Comparison of ENCODE assay signal across 31 cellular contexts in genomic region chr14:77102154-77102553, GRCh38. TPM values are rescaled to one million over a fixed set of nuclear protein-coding genes. Genes with fewer than 3 reads are reported as not detected.
A peak's percentile ranks its signal among the peaks of the same experiment; 100 is the strongest.
DNase-seq lines count a peak whose midpoint lies in the region; ATAC-seq and TF ChIP-seq lines count a peak whose summit lies in the region.
"Had no signal": no experiment of that assay in that cellular context is flagged by ENCODE, and none has a peak within 500 bp of the region (broad histone marks: within the 10 kb centered on the region; RNA-seq: fewer than 3 reads in every experiment).

No MANE protein-coding gene starts in this region.

- H3K9ac ChIP-seq in rectal smooth muscle tissue (ENCODE audit: low read length) = no peak overlapping the region
- H3K9ac ChIP-seq: GM23248 had no signal

- peaks cover 12% of the 10 kb centered on the region for H3K36me3 ChIP-seq in right atrium auricular region
- no peaks in the 10 kb centered on the region for H3K36me3 ChIP-seq in rectal smooth muscle tissue (ENCODE audit: control insufficient read depth, insufficient read depth, low read length)
- H3K36me3 ChIP-seq in lower lobe of right lung = peaks cover 17% of the 10 kb centered on the region

- peak overlapping the region; percentile 96 to 97 for H3K27ac ChIP-seq in right atrium auricular region
- H3K27ac ChIP-seq in right cardiac atrium (ENCODE audit: low read length) = no peak overlapping the region
- peak overlapping the region; percentile 30 for H3K27ac ChIP-seq in rectal smooth muscle tissue (ENCODE audit: low read depth, low read length)
- no peak overlapping the region for H3K27ac ChIP-seq in lower lobe of right lung
- H3K27ac ChIP-seq in RWPE1 = no peak overlapping the region
- peak overlapping the region in 1 of 2 donors; percentile 57 for H3K27ac ChIP-seq in coronary artery
- H3K27ac ChIP-seq: A549, GM23248, HL-60, pancreas had no signal

- intact Hi-C loops in right cardiac atrium (cut with DNase I) = no loop called here
- intact Hi-C loops in lower lobe of right lung (cut with DNase I) = no loop called here

- CTCF ChIA-PET in RWPE1 (lab: Yijun Ruan, JAX) = interaction anchor here (1.4 kb wide), 1 partner anchor 226 kb away, joined by 6 read pairs; no protein-coding TSS in a partner anchor

- DNase-seq in right atrium auricular region (ENCODE audit: low spot score) (no peak), right cardiac atrium (no peak), globus pallidus (ENCODE audit: low spot score) (peak; percentile 90), lower lobe of right lung (no peak), RWPE1 (ENCODE audit: low spot score) (no peak), A172 (ENCODE audit: low spot score) (no peak), coronary artery (ENCODE audit: low spot score) (no peak)
- DNase-seq: activated CD4-positive, CD25-positive, alpha-beta regulatory T cell treated with anti-CD3 and anti-CD28 coated beads, Interleukin-2, amount 50 U/mL, for 72 hours; activated CD8-positive, alpha-beta T cell treated with anti-CD3 and anti-CD28 coated beads, Interleukin-2, amount 10 ng/mL, durations not matched to agents 7 days and 5 days; activated naive CD4-positive, alpha-beta T cell treated with anti-CD3 and anti-CD28 coated beads for 36 hours; activated T-cell treated with anti-CD3 and anti-CD28 coated beads, Interleukin-2, amount 50 U/mL, for 1 hour; C1 segment of cervical spinal cord; Calu3; central memory CD4-positive, alpha-beta T cell; erythroblast; GM23248; kidney glomerular epithelial cell; naive thymus-derived CD8-positive, alpha-beta T cell; NCI-H1092; NCI-H2029 treated with DMSO at 0.1 percent for 48 hours; NCI-H82; pancreas; SIG-M5; stimulated activated CD4-positive, alpha-beta T cell treated with anti-CD3 and anti-CD28 coated beads, Interleukin-4, amount 100 ng/mL, for 1 hour; stimulated activated naive CD4-positive, alpha-beta T cell treated with Interleukin-2 at 50 U/mL for 16 hours had no signal

- H3K4me1 ChIP-seq in right atrium auricular region (peaks cover 0 to 82% of the 10 kb centered on the region in 2 donors), right cardiac atrium (ENCODE audit: control insufficient read depth, insufficient read depth, low read length) (peaks cover 17% of the 10 kb centered on the region), rectal smooth muscle tissue (ENCODE audit: control insufficient read depth, insufficient read depth, low read length) (peaks cover 45% of the 10 kb centered on the region), lower lobe of right lung (peaks cover 40% of the 10 kb centered on the region)

- H3K27me3 ChIP-seq in right atrium auricular region (no peaks in the 10 kb centered on the region), right cardiac atrium (ENCODE audit: control insufficient read depth, insufficient read depth) (no peaks in the 10 kb centered on the region), rectal smooth muscle tissue (ENCODE audit: control insufficient read depth, insufficient read depth, low read length) (no peaks in the 10 kb centered on the region), lower lobe of right lung (ENCODE audit: low read depth) (no peaks in the 10 kb centered on the region)
- H3K27me3 ChIP-seq: pancreas had no signal

- TF ChIP-seq CTCF in right atrium auricular region (IDR thresholded peaks at IDR 0.05) (no peak), lower lobe of right lung (IDR thresholded peaks at IDR 0.05) (no peak), RWPE1 (conservative IDR thresholded peaks at IDR 0.05; ENCODE audit: low read depth) (no peak), coronary artery (IDR thresholded peaks at IDR 0.05) (no peak)

- H3K4me3 ChIP-seq in right atrium auricular region (no peak overlapping the region), right cardiac atrium (ENCODE audit: low read length) (no peak overlapping the region), rectal smooth muscle tissue (ENCODE audit: low read length) (no peak overlapping the region), lower lobe of right lung (no peak overlapping the region), coronary artery (no peak overlapping the region)
- H3K4me3 ChIP-seq: A549, GM23248, pancreas had no signal

- no peaks in the 10 kb centered on the region for H3K9me3 ChIP-seq in right atrium auricular region
- H3K9me3 ChIP-seq in right cardiac atrium (ENCODE audit: control insufficient read depth, low read length) = no peaks in the 10 kb centered on the region
- H3K9me3 ChIP-seq in lower lobe of right lung = no peaks in the 10 kb centered on the region
- H3K9me3 ChIP-seq: A549, pancreas had no signal

- 65% methylated on average over 4 of the region's 4 CpGs for WGBS in right cardiac atrium

- ATAC-seq in right cardiac atrium (no peak), lower lobe of right lung (no peak)
- ATAC-seq: A549; activated CD8-positive, alpha-beta T cell treated with anti-CD3 and anti-CD28 coated beads, Interleukin-2, amount 10 ng/mL, durations not matched to agents 7 days and 5 days; HepG2; naive thymus-derived CD8-positive, alpha-beta T cell; pancreas had no signal

- POLR2A ChIA-PET in RWPE1 (lab: Yijun Ruan, JAX; ENCODE audit: low non-redundant PET) = no interaction called here

RNA-seq across cellular contexts. Expression of gene CIPC, which starts 4.1 kb away (rescaled TPM):
- total RNA-seq in right atrium auricular region (10 to 100 TPM; 64.7 to 87.8 TPM), right cardiac atrium (10 to 100 TPM; 54.3 to 73.1 (median 65.9) TPM), lower lobe of right lung (28.4 TPM)
- polyA plus RNA-seq in right cardiac atrium = 28.1 TPM
- total RNA-seq in A172 (2014; rRNA removed; shearing (Covaris generic)) = 9.9 and 13.5 TPM in 2 replicates

RNA-seq across cellular contexts. Expression of gene ZDHHC22, which starts 39.4 kb away (rescaled TPM):
- total RNA-seq in right atrium auricular region (not detected), right cardiac atrium (not detected), lower lobe of right lung (not detected)
- not detected for polyA plus RNA-seq in right cardiac atrium
- not detected in 2 replicates for total RNA-seq in A172 (2014; rRNA removed; shearing (Covaris generic))
- total RNA-seq: activated CD8-positive, alpha-beta T cell treated with anti-CD3 and anti-CD28 coated beads, Interleukin-2, amount 10 ng/mL, durations not matched to agents 7 days and 5 days; activated naive CD4-positive, alpha-beta T cell treated with anti-CD3 and anti-CD28 coated beads for 36 hours; Calu3; Daoy; GM23248; HepG2; mesenteric fat pad; naive thymus-derived CD8-positive, alpha-beta T cell had no signal
- polyA plus RNA-seq: GM23248; HepG2; naive thymus-derived CD8-positive, alpha-beta T cell had no signal

Comparison
In these comparisons a context has a peak if more than half of its experiments do, and no peak if none do; other contexts are left out.
1. H3K27ac ChIP-seq: peak in right atrium auricular region (2 of 2) and rectal smooth muscle tissue (single experiment); none in right cardiac atrium (single experiment), lower lobe of right lung (single experiment) and RWPE1 (single experiment).